8 cellular contexts compared by ENCODE assay signal in genomic region chr5:5340206-5340729, GRCh38.
DNase-seq lines count a peak whose midpoint lies in the region; ATAC-seq and TF ChIP-seq lines count a peak whose summit lies in the region.

No MANE protein-coding gene starts in this region.

- POLR2A ChIA-PET in HCT116 (lab: Charles Lee), result no interaction called here

- no peaks in the 10 kb centered on the region for H3K79me2 ChIP-seq in HCT116 (ENCODE audit: insufficient read depth, low read length)
- H3K79me2 ChIP-seq in hepatocyte, result no peaks in the 10 kb centered on the region
- no peaks in the 10 kb centered on the region for H3K79me2 ChIP-seq in smooth muscle cell (ENCODE audit: low read depth)
- H3K79me2 ChIP-seq in MM.1S (ENCODE audit: low read length), result no peaks in the 10 kb centered on the region

- H3K27ac ChIP-seq in HCT116 (ENCODE audit: low read depth, low read length) (peak overlapping the region; percentile 31), adrenal gland (peak overlapping the region in 2 of 5 donors; percentile 14 to 84), hepatocyte (peak overlapping the region; percentile 29), smooth muscle cell (ENCODE audit: low read depth) (peak overlapping the region; percentile 89), MM.1S (ENCODE audit: low read length) (no peak overlapping the region)

- no peak overlapping the region; a peak in 1 of 4 replicates for H3K4me3 ChIP-seq in HCT116 (replicated peaks in 1 of 2; ENCODE audit: low read depth in 1 of 2, low read length in 2 of 2)
- no peak overlapping the region for H3K4me3 ChIP-seq in adrenal gland
- no peak overlapping the region for H3K4me3 ChIP-seq in hepatocyte
- H3K4me3 ChIP-seq in smooth muscle cell, result no peak overlapping the region
- no peak overlapping the region for H3K4me3 ChIP-seq in MM.1S (ENCODE audit: low read length)

- ATAC-seq in HCT116, result peak; percentile 92
- ATAC-seq in GM18505 (IDR thresholded peaks at IDR 0.05; ENCODE audit: unreplicated experiment), result no peak

- BruUV-seq in HCT116 (replicated peaks; lab: Mats Ljungman, UMichigan), result no TSS peak

- peak; percentile 55 for TF ChIP-seq RAD21 in HCT116 (IDR thresholded peaks at IDR 0.05; ENCODE audit: low read depth)

- H4K20me1 ChIP-seq in HCT116 (ENCODE audit: insufficient read depth) (no peaks in the 10 kb centered on the region), hepatocyte (ENCODE audit: insufficient read depth, poor library complexity, severe bottlenecking) (no peaks in the 10 kb centered on the region), smooth muscle cell (ENCODE audit: low read depth) (no peaks in the 10 kb centered on the region), MM.1S (ENCODE audit: insufficient read depth, low read length) (no peaks in the 10 kb centered on the region)

- no peaks in the 10 kb centered on the region for H3K27me3 ChIP-seq in HCT116 (ENCODE audit: insufficient read depth, low read length)
- H3K27me3 ChIP-seq in adrenal gland, result no peaks in the 10 kb centered on the region
- no peaks in the 10 kb centered on the region for H3K27me3 ChIP-seq in hepatocyte
- no peaks in the 10 kb centered on the region for H3K27me3 ChIP-seq in smooth muscle cell (ENCODE audit: low read depth)
- no peaks in the 10 kb centered on the region for H3K27me3 ChIP-seq in MM.1S (replicated peaks; ENCODE audit: insufficient read depth, low read length)

- TF ChIP-seq POLR2A in HCT116 (IDR thresholded peaks at IDR 0.05; ENCODE audit: borderline replicate concordance, extremely low read depth, insufficient read depth, insufficient read length), result no peak
- TF ChIP-seq POLR2A in adrenal gland (IDR thresholded peaks at IDR 0.05), result no peak
- TF ChIP-seq POLR2A in GM18505 (IDR thresholded peaks at IDR 0.05; ENCODE audit: borderline replicate concordance, extremely low read depth, insufficient read depth, insufficient read length), result no peak

- H3K9me3 ChIP-seq in HCT116 (ENCODE audit: control insufficient read depth in 1 of 2, insufficient read depth in 1 of 2, low read depth in 1 of 2, low read length in 2 of 2), result no peaks in the 10 kb centered on the region
- no peaks in the 10 kb centered on the region for H3K9me3 ChIP-seq in adrenal gland (replicated peaks in 1 of 3)
- no peaks in the 10 kb centered on the region for H3K9me3 ChIP-seq in hepatocyte (ENCODE audit: low read depth)
- no peaks in the 10 kb centered on the region for H3K9me3 ChIP-seq in smooth muscle cell (replicated peaks; ENCODE audit: low read depth)
- no peaks in the 10 kb centered on the region for H3K9me3 ChIP-seq in MM.1S (replicated peaks; ENCODE audit: insufficient read depth, low read length)

- peak; percentile 80 for DNase-seq in HCT116 (ENCODE audit: low read depth, low spot score)
- DNase-seq in adrenal gland, result peak; percentile 45 to 90 (median 81)
- peak; percentile 90 for DNase-seq in hepatocyte (ENCODE audit: low spot score)
- DNase-seq in smooth muscle cell (lab: John Stamatoyannopoulos, UW; ENCODE audit: unreplicated experiment), result peak; percentile 50
- no peak for DNase-seq in T-helper 2 cell
- no peak for DNase-seq in MM.1S
- no peak for DNase-seq in GDM1 (lab: John Stamatoyannopoulos, UW)

- intact Hi-C loops in HCT116 (cut with micrococcal nuclease) (loop anchor here (2.0 to 5.0 kb wide), 3 partner anchors 69 to 193 kb away; partner anchors contain the start of gene ICE1), adrenal gland (cut with DNase I) (no loop called here)

- TF ChIP-seq CTCF in HCT116 (IDR thresholded peaks at IDR 0.05 in 2 of 3, conservative IDR thresholded peaks at IDR 0.05 in 1 of 3; ENCODE audit: borderline replicate concordance in 1 of 3, insufficient read depth in 1 of 3, low read depth in 2 of 3, low read length in 2 of 3) (peak; percentile 32 to 74 (median 73); a peak in 5 of 6 replicates), adrenal gland (IDR thresholded peaks at IDR 0.05) (peak in 4 of 6 experiments; percentile 27 to 44 (median 40)), hepatocyte (IDR thresholded peaks at IDR 0.05; ENCODE audit: poor library complexity) (peak; percentile 68), smooth muscle cell (IDR thresholded peaks at IDR 0.05; ENCODE audit: borderline replicate concordance, insufficient read depth, poor library complexity, severe bottlenecking) (peak; percentile 76), MM.1S (IDR thresholded peaks at IDR 0.05; ENCODE audit: low read length) (no peak)

- H3K36me3 ChIP-seq in HCT116 (ENCODE audit: control insufficient read depth in 1 of 2, insufficient read depth in 2 of 2, low read length in 2 of 2) (no peaks in the 10 kb centered on the region), adrenal gland (replicated peaks in 1 of 2) (no peaks in the 10 kb centered on the region), hepatocyte (replicated peaks; ENCODE audit: insufficient read depth, low read depth) (no peaks in the 10 kb centered on the region), smooth muscle cell (ENCODE audit: low read depth) (no peaks in the 10 kb centered on the region), MM.1S (replicated peaks; ENCODE audit: insufficient read depth, low read length) (no peaks in the 10 kb centered on the region)

- RAD21 ChIA-PET in HCT116 (lab: Charles Lee; ENCODE audit: low non-redundant PET in 1 of 2, low total read pairs in 2 of 2, uncharacterized antibody in 2 of 2, unreplicated experiment in 2 of 2), result no interaction called here

- peak overlapping the region; percentile 67 for H2AFZ ChIP-seq in HCT116 (ENCODE audit: low read depth, low read length, poor library complexity, severe bottlenecking)
- no peak overlapping the region for H2AFZ ChIP-seq in hepatocyte
- no peak overlapping the region for H2AFZ ChIP-seq in smooth muscle cell (ENCODE audit: low read depth)
- no peak overlapping the region for H2AFZ ChIP-seq in MM.1S (ENCODE audit: low read length)

- CTCF ChIA-PET in HCT116 (lab: Charles Lee), result no interaction called here

- H3K9me2 ChIP-seq in HCT116 (ENCODE audit: insufficient read depth), result no peaks in the 10 kb centered on the region
- no peaks in the 10 kb centered on the region for H3K9me2 ChIP-seq in hepatocyte (replicated peaks; ENCODE audit: insufficient read depth)
- no peaks in the 10 kb centered on the region for H3K9me2 ChIP-seq in MM.1S (replicated peaks; ENCODE audit: insufficient read depth, low read length)

- H3K9ac ChIP-seq in HCT116 (ENCODE audit: low read length), result peak overlapping the region; percentile 19; the same call in 1 of the 2 replicates
- peak overlapping the region; percentile 49 for H3K9ac ChIP-seq in smooth muscle cell (ENCODE audit: low read depth)
- no peak overlapping the region for H3K9ac ChIP-seq in MM.1S (ENCODE audit: low read length)

- peaks cover 28 to 36% of the 10 kb centered on the region in 2 experiments for H3K4me1 ChIP-seq in HCT116 (ENCODE audit: control insufficient read depth in 1 of 2, insufficient read depth in 2 of 2, low read length in 2 of 2)
- H3K4me1 ChIP-seq in adrenal gland (replicated peaks in 1 of 2), result peaks cover 14 to 24% of the 10 kb centered on the region in 2 donors
- peaks cover 11% of the 10 kb centered on the region for H3K4me1 ChIP-seq in hepatocyte (ENCODE audit: insufficient read depth)
- peaks cover 20% of the 10 kb centered on the region for H3K4me1 ChIP-seq in smooth muscle cell (ENCODE audit: low read depth)
- H3K4me1 ChIP-seq in MM.1S (ENCODE audit: low read length), result no peaks in the 10 kb centered on the region

- H3F3A ChIP-seq in smooth muscle cell (ENCODE audit: low read depth), result peaks cover 5% of the 10 kb centered on the region
- no peaks in the 10 kb centered on the region for H3F3A ChIP-seq in MM.1S (ENCODE audit: insufficient read depth, low read length)

- peak overlapping the region; percentile 54 for H3K4me2 ChIP-seq in HCT116 (ENCODE audit: low read length)
- peak overlapping the region; percentile 38 for H3K4me2 ChIP-seq in hepatocyte
- H3K4me2 ChIP-seq in smooth muscle cell, result peak overlapping the region; percentile 52
- H3K4me2 ChIP-seq in MM.1S (ENCODE audit: low read depth, low read length), result no peak overlapping the region

- WGBS in adrenal gland, 4 donors, result 40 to 59% (median 50%) methylated on average over 15 of the region's 15 CpGs
- 25% methylated on average over 15 of the region's 15 CpGs for WGBS in hepatocyte (ENCODE audit: low lambda C conversion rate, missing lambda C conversion rate)
- WGBS in smooth muscle cell (ENCODE audit: low lambda C conversion rate), result 6% methylated on average over 15 of the region's 15 CpGs

TF ChIP-seq in HCT116, 20 proteins besides CTCF, POLR2A, EP300 and RAD21:
- TF ChIP-seq EGR1 (IDR thresholded peaks at IDR 0.05; ENCODE audit: low read depth) (peak; percentile 66), YY1 (IDR thresholded peaks at IDR 0.05; ENCODE audit: extremely low read depth, insufficient replicate concordance, low read depth, low read length) (no peak), ATF3 (IDR thresholded peaks at IDR 0.05) (no peak), JUND (IDR thresholded peaks at IDR 0.05) (peak; percentile 73), ZNF274 (IDR thresholded peaks at IDR 0.05; ENCODE audit: low read depth, low read length) (no peak), FOSL1 (IDR thresholded peaks at IDR 0.05; ENCODE audit: low read depth) (peak; percentile 85), POLR2AphosphoS5 (IDR thresholded peaks at IDR 0.05; ENCODE audit: low read depth, low read length) (peak; percentile 29; the same call in 1 of the 2 replicates), MAX (IDR thresholded peaks at IDR 0.05) (peak; percentile 75), CEBPB (IDR thresholded peaks at IDR 0.05; ENCODE audit: low read depth) (peak; percentile 75), CBX3 (IDR thresholded peaks at IDR 0.05; ENCODE audit: low read depth) (peak; percentile 61; the same call in 1 of the 2 replicates), ZFX (IDR thresholded peaks at IDR 0.05) (no peak), SP1 (IDR thresholded peaks at IDR 0.05; ENCODE audit: low read depth) (peak; percentile 48), SIN3A (IDR thresholded peaks at IDR 0.05; ENCODE audit: low read depth) (no peak)

Comparison
In these comparisons a context has a peak if more than half of its experiments do, and no peak if none do; other contexts are left out.
1. DNase-seq: peak in HCT116 (single experiment), adrenal gland (7 of 7), hepatocyte (single experiment) and smooth muscle cell (single experiment); none in T-helper 2 cell (0 of 5), MM.1S (single experiment) and GDM1 (single experiment).